ENCODE assay signal across 37 cellular contexts in genomic region chr2:211948932-211949331, GRCh38.
DNase-seq lines count a peak whose midpoint lies in the region; ATAC-seq, FAIRE-seq and TF ChIP-seq lines count a peak whose summit lies in the region.
"Had no signal": no experiment of that assay in that cellular context is flagged by ENCODE, and none has a peak within 500 bp of the region (broad histone marks: within the 10 kb centered on the region; RNA-seq: fewer than 3 reads in every experiment).

No MANE protein-coding gene starts in this region.

- H3K27ac ChIP-seq in HepG2 (ENCODE audit: extremely low read length, insufficient read depth, low read length) (no peak overlapping the region), right lobe of liver (no peak overlapping the region), thyroid gland (no peak overlapping the region), Peyer's patch (no peak overlapping the region)
- H3K27ac ChIP-seq: 22Rv1; A549; BLaER1; BLaER1 treated with 17β-estradiol and CSF1 and Interleukin-3, amounts not matched to agents 10 nM and 100 nM; C4-2B had no signal

- in situ Hi-C loops in HepG2 (cut with HindIII; ENCODE audit: extremely low pct_ligation_motif_present, low pct_unique_long_range_greater_than_20kb), result no loop called here

- TF ChIP-seq CTCF in HepG2 (CRISPR knock-in tag; IDR thresholded peaks at IDR 0.05), result no peak
- no peak for TF ChIP-seq CTCF in right lobe of liver (IDR thresholded peaks at IDR 0.05)
- TF ChIP-seq CTCF in WTC11 (IDR thresholded peaks at IDR 0.05), result no peak
- no peak for TF ChIP-seq CTCF in nephron progenitor cell (IDR thresholded peaks at IDR 0.05)
- no peak for TF ChIP-seq CTCF in thyroid gland (IDR thresholded peaks at IDR 0.05)
- TF ChIP-seq CTCF in Peyer's patch (IDR thresholded peaks at IDR 0.05), result no peak

- no peak overlapping the region for H3K9ac ChIP-seq in HepG2 (ENCODE audit: insufficient read depth, low read depth, low read length)
- H3K9ac ChIP-seq: BLaER1; BLaER1 treated with 17β-estradiol and CSF1 and Interleukin-3, amounts not matched to agents 10 nM and 100 nM had no signal

- ATAC-seq in HepG2 (no peak), right lobe of liver (no peak), WTC11 (no peak), GM18868 (IDR thresholded peaks at IDR 0.05; ENCODE audit: unreplicated experiment) (no peak)
- ATAC-seq: A549; CD8-positive, alpha-beta T cell had no signal

- H3K4me3 ChIP-seq in HepG2 (replicated peaks in 1 of 3; ENCODE audit: insufficient read depth in 1 of 3, low read depth in 2 of 3, low read length in 3 of 3) (no peak overlapping the region), right lobe of liver (no peak overlapping the region), thyroid gland (replicated peaks in 1 of 3) (no peak overlapping the region), Peyer's patch (no peak overlapping the region)
- H3K4me3 ChIP-seq: A549; BLaER1; BLaER1 treated with 17β-estradiol and CSF1 and Interleukin-3, amounts not matched to agents 10 nM and 100 nM had no signal

- H3K36me3 Mint-ChIP-seq in WTC11, result 0 out of 2 replicates have a peak, but pooled peaks cover 2% of the 10 kb centered on the region
- no peaks in the 10 kb centered on the region for H3K36me3 Mint-ChIP-seq in nephron progenitor cell (ENCODE audit: low read depth)
- H3K36me3 Mint-ChIP-seq: CD14-positive monocyte; CD4-positive, alpha-beta memory T cell; CD4-positive, CD25-positive, alpha-beta regulatory T cell; CD8-positive, alpha-beta memory T cell; CD8-positive, alpha-beta T cell had no signal

- H3K4me2 ChIP-seq in HepG2 (ENCODE audit: low read depth, low read length), result no peak overlapping the region
- H3K4me2 ChIP-seq: A549; BLaER1; BLaER1 treated with 17β-estradiol and CSF1 and Interleukin-3, amounts not matched to agents 10 nM and 100 nM had no signal

- no TSS peak for BruUV-seq in HepG2 (replicated peaks; lab: Mats Ljungman, UMichigan)

- H3K4me1 ChIP-seq in HepG2 (ENCODE audit: insufficient read depth, low read length) (no peaks in the 10 kb centered on the region), right lobe of liver (no peaks in the 10 kb centered on the region), thyroid gland (no peaks in the 10 kb centered on the region), Peyer's patch (no peaks in the 10 kb centered on the region)
- H3K4me1 ChIP-seq: A549; BE2C; BLaER1; BLaER1 treated with 17β-estradiol and CSF1 and Interleukin-3, amounts not matched to agents 10 nM and 100 nM; Caco-2 had no signal

- TF ChIP-seq RAD21 in HepG2 (CRISPR knock-in tag; IDR thresholded peaks at IDR 0.05), result no peak

- 2% methylated on average over 2 of the region's 2 CpGs for WGBS in HepG2 (ENCODE audit: low lambda C conversion rate)
- WGBS in right lobe of liver (ENCODE audit: insufficient coverage, low coverage, low lambda C conversion rate, missing lambda C conversion rate), result 55% methylated on average over 2 of the region's 2 CpGs
- WGBS in thyroid gland, 2 donors, result 80 to 85% methylated on average over 2 of the region's 2 CpGs

- H3K79me2 ChIP-seq in HepG2 (ENCODE audit: insufficient read depth, low read length), result no peaks in the 10 kb centered on the region

- DNase-seq in HepG2 (ENCODE audit: low spot score), result no peak
- no peak for DNase-seq in right lobe of liver
- DNase-seq in GM12892 (ENCODE audit: insufficient read length), result no peak
- DNase-seq in WTC11 (ENCODE audit: low spot score), result no peak
- DNase-seq in nephron progenitor cell, result no peak
- DNase-seq in thyroid gland, result no peak
- DNase-seq in Peyer's patch, result no peak
- DNase-seq: 8988T; ACHN; AML-193; BE2C; C1 segment of cervical spinal cord; Caco-2; Calu3; CD4-positive, alpha-beta memory T cell; CD4-positive, alpha-beta T cell; CD4-positive, CD25-positive, alpha-beta regulatory T cell; CD8-positive, alpha-beta memory T cell; CD8-positive, alpha-beta T cell; COR-L47; DMS 273 treated with DMSO at 0.1 percent for 48 hours; DMS153; DMS53; DMS79; DMS79 treated with DMSO at 0.1 percent for 48 hours; DND-41; EL had no signal

- H3K4me1 Mint-ChIP-seq in WTC11 (peaks cover 8% of the 10 kb centered on the region), nephron progenitor cell (no peaks in the 10 kb centered on the region)
- H3K4me1 Mint-ChIP-seq: B cell; CD14-positive monocyte; CD4-positive, alpha-beta memory T cell; CD4-positive, CD25-positive, alpha-beta regulatory T cell; CD8-positive, alpha-beta memory T cell had no signal

- H3K4me3 Mint-ChIP-seq in WTC11 (no peak overlapping the region), nephron progenitor cell (no peak overlapping the region)
- H3K4me3 Mint-ChIP-seq: B cell; CD14-positive monocyte; CD4-positive, alpha-beta memory T cell; CD4-positive, alpha-beta T cell; CD4-positive, CD25-positive, alpha-beta regulatory T cell; CD8-positive, alpha-beta memory T cell; CD8-positive, alpha-beta T cell had no signal

- intact Hi-C loops in HepG2 (cut with micrococcal nuclease; ENCODE audit: unreplicated experiment) (no loop called here), right lobe of liver (cut with DNase I) (no loop called here), thyroid gland (cut with DNase I) (no loop called here)

- H3K27me3 Mint-ChIP-seq in WTC11 (ENCODE audit: low read depth) (no peaks in the 10 kb centered on the region), nephron progenitor cell (ENCODE audit: low read depth, poor library complexity) (no peaks in the 10 kb centered on the region)
- H3K27me3 Mint-ChIP-seq: B cell; CD4-positive, alpha-beta memory T cell; CD4-positive, alpha-beta T cell; CD4-positive, CD25-positive, alpha-beta regulatory T cell; CD8-positive, alpha-beta memory T cell had no signal

- H3K9me3 Mint-ChIP-seq in WTC11 (peaks cover 13% of the 10 kb centered on the region), nephron progenitor cell (peaks cover 3% of the 10 kb centered on the region)

- FAIRE-seq in HepG2 (lab: Jason Lieb, UNC) (no peak), GM12892 (lab: Jason Lieb, UNC) (peak; percentile 27)
- FAIRE-seq: A204.1, A549, D721Med had no signal

- no peak for TF ChIP-seq EP300 in HepG2 (IDR thresholded peaks at IDR 0.05; ENCODE audit: low read depth in 2 of 2, low read length in 2 of 2)
- no peak for TF ChIP-seq EP300 in HepG2 (CRISPR knock-in tag; IDR thresholded peaks at IDR 0.05; ENCODE audit: borderline replicate concordance)

- TF ChIP-seq POLR2A in HepG2 (IDR thresholded peaks at IDR 0.05; ENCODE audit: insufficient read depth in 1 of 2, low read depth in 2 of 2, low read length in 2 of 2) (no peak), right lobe of liver (IDR thresholded peaks at IDR 0.05) (no peak), GM12892 (IDR thresholded peaks at IDR 0.05; ENCODE audit: low read depth, low read length) (no peak), thyroid gland (IDR thresholded peaks at IDR 0.05) (no peak), Peyer's patch (IDR thresholded peaks at IDR 0.05) (no peak)

- CTCF ChIA-PET in HepG2 (lab: Yijun Ruan, JAX; ENCODE audit: low intra/inter-chr PET ratio, low total read pairs), result no interaction called here
- CTCF ChIA-PET in WTC11 (lab: Charles Lee), result no interaction called here

- H3K36me3 ChIP-seq in HepG2 (replicated peaks in 1 of 2; ENCODE audit: control insufficient read depth in 1 of 2, insufficient read depth in 2 of 2, low read length in 2 of 2) (no peaks in the 10 kb centered on the region), right lobe of liver (no peaks in the 10 kb centered on the region), thyroid gland (no peaks in the 10 kb centered on the region), Peyer's patch (no peaks in the 10 kb centered on the region)
- H3K36me3 ChIP-seq: BE2C; BLaER1; BLaER1 treated with 17β-estradiol and CSF1 and Interleukin-3, amounts not matched to agents 10 nM and 100 nM had no signal

- H3K9me3 ChIP-seq in HepG2 (ENCODE audit: low read length), result peaks cover 18% of the 10 kb centered on the region; the same call in 1 of the 2 replicates
- no peaks in the 10 kb centered on the region for H3K9me3 ChIP-seq in right lobe of liver
- no peaks in the 10 kb centered on the region for H3K9me3 ChIP-seq in thyroid gland
- no peaks in the 10 kb centered on the region for H3K9me3 ChIP-seq in Peyer's patch
- H3K9me3 ChIP-seq: BE2C; BLaER1; BLaER1 treated with 17β-estradiol and CSF1 and Interleukin-3, amounts not matched to agents 10 nM and 100 nM; Caco-2 had no signal

- POLR2A ChIA-PET in HepG2 (lab: Yijun Ruan, JAX) (no interaction called here), WTC11 (lab: Charles Lee) (no interaction called here)

- peak overlapping the region; percentile 26; the same call in 1 of the 2 replicates for H3K27ac Mint-ChIP-seq in WTC11
- peak overlapping the region; percentile 0 for H3K27ac Mint-ChIP-seq in nephron progenitor cell
- H3K27ac Mint-ChIP-seq: B cell; CD14-positive monocyte; CD4-positive, alpha-beta memory T cell; CD4-positive, alpha-beta T cell; CD4-positive, CD25-positive, alpha-beta regulatory T cell; CD8-positive, alpha-beta memory T cell; CD8-positive, alpha-beta T cell had no signal

- H3K27me3 ChIP-seq in HepG2 (ENCODE audit: control insufficient read depth in 1 of 2, insufficient read depth in 2 of 2, low read length in 2 of 2) (no peaks in the 10 kb centered on the region), right lobe of liver (no peaks in the 10 kb centered on the region), thyroid gland (no peaks in the 10 kb centered on the region), Peyer's patch (no peaks in the 10 kb centered on the region)
- H3K27me3 ChIP-seq: BE2C; BLaER1; BLaER1 treated with 17β-estradiol and CSF1 and Interleukin-3, amounts not matched to agents 10 nM and 100 nM had no signal

- H2AFZ ChIP-seq in HepG2 (ENCODE audit: low read length), result no peak overlapping the region

- no peaks in the 10 kb centered on the region for H4K20me1 ChIP-seq in HepG2 (ENCODE audit: insufficient read depth, low read length)
- H4K20me1 ChIP-seq: BLaER1; BLaER1 treated with 17β-estradiol and CSF1 and Interleukin-3, amounts not matched to agents 10 nM and 100 nM had no signal

TF ChIP-seq in HepG2, 621 proteins besides CTCF, POLR2A, EP300 and RAD21 (continues in another document):
- no peak for TF ChIP-seq KLF11 (CRISPR knock-in tag; IDR thresholded peaks at IDR 0.05)
- TF ChIP-seq RNF2 (conservative IDR thresholded peaks at IDR 0.05; ENCODE audit: low read depth), result no peak
- TF ChIP-seq CREB1 (IDR thresholded peaks at IDR 0.05), result peak; percentile 81
- no peak for TF ChIP-seq CREB1 (CRISPR knock-in tag; IDR thresholded peaks at IDR 0.05)
- TF ChIP-seq FOXC1 (CRISPR knock-in tag; IDR thresholded peaks at IDR 0.05; ENCODE audit: borderline replicate concordance), result no peak

TF ChIP-seq in WTC11, 78 proteins besides CTCF, POLR2A, EP300 and RAD21 (continues in another document):
- no peak for TF ChIP-seq ZNF396 (CRISPR knock-in tag; IDR thresholded peaks at IDR 0.05; ENCODE audit: borderline replicate concordance)
- TF ChIP-seq TP53 (CRISPR knock-in tag; IDR thresholded peaks at IDR 0.05), result no peak
- TF ChIP-seq RORB (CRISPR knock-in tag; IDR thresholded peaks at IDR 0.05), result no peak
- no peak for TF ChIP-seq GTF2I (CRISPR knock-in tag; conservative IDR thresholded peaks at IDR 0.05)
